Comparison of ENCODE assay signal across 20 cellular contexts in the genomic region with DNA sequence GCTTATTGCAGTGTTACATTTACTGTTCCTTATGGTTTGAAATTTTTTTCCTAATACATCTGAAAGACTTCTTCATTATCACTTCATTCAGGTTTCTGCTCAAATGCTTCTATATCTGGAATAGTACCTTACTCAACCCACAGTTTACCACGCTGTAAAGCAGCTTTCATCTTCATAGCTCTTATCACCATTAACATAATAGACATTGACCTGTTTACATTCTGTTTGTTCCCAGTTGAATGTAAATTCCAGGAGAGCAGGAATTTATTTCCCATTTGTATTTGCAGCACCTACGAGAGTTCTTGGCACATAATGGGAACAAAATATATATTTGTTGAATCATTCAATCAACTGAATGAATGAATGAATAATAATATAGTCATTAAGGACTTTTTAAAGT.
DNase-seq lines count a peak whose midpoint lies in the region; ATAC-seq, FAIRE-seq and TF ChIP-seq lines count a peak whose summit lies in the region.
"Had no signal": no experiment of that assay in that cellular context is flagged by ENCODE, and none has a peak within 500 bp of the region (broad histone marks: within the 10 kb centered on the region; RNA-seq: fewer than 3 reads in every experiment).

No MANE protein-coding gene starts in this region.

- DNase-seq in A549 (ENCODE audit: low read depth in 1 of 2, low spot score in 1 of 2) (no peak), GM23338 (ENCODE audit: low spot score) (no peak), hepatocyte (ENCODE audit: low spot score) (peak; percentile 5), midbrain (lab: John Stamatoyannopoulos, UW) (no peak), mucosa of descending colon (no peak)
- DNase-seq: ACHN; AML-193; C1 segment of cervical spinal cord; CD4-positive, alpha-beta memory T cell; COR-L47; DMS 273 treated with DMSO at 0.1 percent for 48 hours; DMS79; EL; GDM1; GOT3 had no signal

- TF ChIP-seq RAD21 in A549 (conservative IDR thresholded peaks at IDR 0.05 in 1 of 2, IDR thresholded peaks at IDR 0.05 in 1 of 2), result no peak

- H2AFZ ChIP-seq in ACC112 (ENCODE audit: low read length, unreplicated experiment) (peak overlapping the region; percentile 42), GM23338 (no peak overlapping the region), hepatocyte (no peak overlapping the region)

- H3K9me3 ChIP-seq in A549 (peaks cover 2% of the 10 kb centered on the region; the same call in 1 of the 3 replicates), hepatocyte (ENCODE audit: low read depth) (no peaks in the 10 kb centered on the region), mucosa of descending colon (no peaks in the 10 kb centered on the region)
- H3K9me3 ChIP-seq: HAP-1 had no signal

- H4K20me1 ChIP-seq in GM23338 (replicated peaks; ENCODE audit: insufficient read depth) (no peaks in the 10 kb centered on the region), hepatocyte (ENCODE audit: insufficient read depth, poor library complexity, severe bottlenecking) (no peaks in the 10 kb centered on the region)

- intact Hi-C loops in mucosa of descending colon (cut with DNase I, micrococcal nuclease), result no loop called here

- no peaks in the 10 kb centered on the region for H3K4me1 ChIP-seq in A549
- no peaks in the 10 kb centered on the region for H3K4me1 ChIP-seq in ACC112 (ENCODE audit: control insufficient read depth, insufficient read depth, low read length, unreplicated experiment)
- peaks cover 4% of the 10 kb centered on the region; the same call in 1 of the 2 replicates for H3K4me1 ChIP-seq in GM23338 (ENCODE audit: insufficient read depth)
- no peaks in the 10 kb centered on the region for H3K4me1 ChIP-seq in hepatocyte (ENCODE audit: insufficient read depth)
- no peaks in the 10 kb centered on the region for H3K4me1 ChIP-seq in mucosa of descending colon (ENCODE audit: low read depth)

- H3F3A ChIP-seq in GM23338 (replicated peaks; ENCODE audit: low read depth), result no peaks in the 10 kb centered on the region

- peaks cover 2% of the 10 kb centered on the region for H3K27me3 Mint-ChIP-seq in GM23338 (ENCODE audit: insufficient read depth, low read depth, poor library complexity)
- H3K27me3 Mint-ChIP-seq: CD4-positive, alpha-beta memory T cell had no signal

- H3K79me2 ChIP-seq in ACC112 (ENCODE audit: control insufficient read depth, insufficient read depth, low read length, unreplicated experiment), result no peaks in the 10 kb centered on the region
- no peaks in the 10 kb centered on the region for H3K79me2 ChIP-seq in GM23338 (replicated peaks; ENCODE audit: insufficient read depth)
- no peaks in the 10 kb centered on the region for H3K79me2 ChIP-seq in hepatocyte

- no peaks in the 10 kb centered on the region for H3K9me3 Mint-ChIP-seq in GM23338

- H3K27ac Mint-ChIP-seq in GM23338, result peak overlapping the region; percentile 25; the same call in 1 of the 2 replicates
- H3K27ac Mint-ChIP-seq: CD4-positive, alpha-beta memory T cell had no signal

- peak; percentile 77 for FAIRE-seq in A549 (lab: Jason Lieb, UNC)
- FAIRE-seq: GM12878, H54 had no signal

- H3K4me3 ChIP-seq in A549 (no peak overlapping the region), ACC112 (ENCODE audit: low read depth, low read length) (no peak overlapping the region), GM23338 (no peak overlapping the region), hepatocyte (no peak overlapping the region), mucosa of descending colon (no peak overlapping the region)
- H3K4me3 ChIP-seq: GM12878, HAP-1 had no signal

- H3K27me3 ChIP-seq in ACC112 (ENCODE audit: insufficient read depth, low read length) (no peaks in the 10 kb centered on the region), GM23338 (ENCODE audit: insufficient read depth) (no peaks in the 10 kb centered on the region), hepatocyte (no peaks in the 10 kb centered on the region)

- H3K4me3 Mint-ChIP-seq in GM23338, result no peak overlapping the region
- H3K4me3 Mint-ChIP-seq: CD4-positive, alpha-beta memory T cell had no signal

- POLR2A ChIA-PET in A549 (lab: Yijun Ruan, JAX), result no interaction called here

- no peaks in the 10 kb centered on the region for H3K36me3 Mint-ChIP-seq in GM23338 (ENCODE audit: low read depth)
- H3K36me3 Mint-ChIP-seq: CD4-positive, alpha-beta memory T cell had no signal

- H3K36me3 ChIP-seq in ACC112 (ENCODE audit: insufficient read depth, low read length) (no peaks in the 10 kb centered on the region), GM23338 (ENCODE audit: insufficient read depth) (no peaks in the 10 kb centered on the region), hepatocyte (replicated peaks; ENCODE audit: insufficient read depth, low read depth) (no peaks in the 10 kb centered on the region), mucosa of descending colon (ENCODE audit: low read depth) (no peaks in the 10 kb centered on the region)
- H3K36me3 ChIP-seq: HAP-1 had no signal

- no peak for TF ChIP-seq CTCF in A549 (IDR thresholded peaks at IDR 0.05)
- TF ChIP-seq CTCF in GM23338 (conservative IDR thresholded peaks at IDR 0.05; ENCODE audit: low read depth in 2 of 2), result no peak
- TF ChIP-seq CTCF in hepatocyte (IDR thresholded peaks at IDR 0.05; ENCODE audit: poor library complexity), result no peak
- no peak for TF ChIP-seq CTCF in mucosa of descending colon (IDR thresholded peaks at IDR 0.05)

- ATAC-seq in A549 (no peak), GM23338 (no peak), mucosa of descending colon (no peak), GM18868 (IDR thresholded peaks at IDR 0.05; ENCODE audit: unreplicated experiment) (no peak)
- ATAC-seq: GM12878 had no signal

- peaks cover 6% of the 10 kb centered on the region for H3K4me1 Mint-ChIP-seq in GM23338
- H3K4me1 Mint-ChIP-seq: CD4-positive, alpha-beta memory T cell had no signal

- no peak for TF ChIP-seq POLR2A in A549 (IDR thresholded peaks at IDR 0.05; ENCODE audit: low read length)

- WGBS in A549 (ENCODE audit: missing lambda C conversion rate), result 3% methylated on average over 2 of the region's 2 CpGs
- 36% methylated on average over 2 of the region's 2 CpGs for WGBS in hepatocyte (ENCODE audit: low lambda C conversion rate, missing lambda C conversion rate)

- no peak for TF ChIP-seq EP300 in A549 (IDR thresholded peaks at IDR 0.05)

- H3K27ac ChIP-seq in A549 (no peak overlapping the region), ACC112 (ENCODE audit: low read depth, low read length) (no peak overlapping the region), GM23338 (ENCODE audit: low read depth) (no peak overlapping the region), hepatocyte (no peak overlapping the region)

- CTCF ChIA-PET in A549 (lab: Yijun Ruan, JAX), result no interaction called here

- H3K4me2 ChIP-seq in A549 (no peak overlapping the region), GM23338 (no peak overlapping the region), hepatocyte (no peak overlapping the region)

- H3K9me2 ChIP-seq in GM23338 (ENCODE audit: insufficient read depth), result no peaks in the 10 kb centered on the region
- no peaks in the 10 kb centered on the region for H3K9me2 ChIP-seq in hepatocyte (replicated peaks; ENCODE audit: insufficient read depth)

TF ChIP-seq in A549, 52 proteins besides CTCF, POLR2A, EP300 and RAD21 (continues in another document):
- TF ChIP-seq, protein P1, sequence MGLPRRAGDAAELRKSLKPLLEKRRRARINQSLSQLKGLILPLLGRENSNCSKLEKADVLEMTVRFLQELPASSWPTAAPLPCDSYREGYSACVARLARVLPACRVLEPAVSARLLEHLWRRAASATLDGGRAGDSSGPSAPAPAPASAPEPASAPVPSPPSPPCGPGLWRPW (IDR thresholded peaks at IDR 0.05), result no peak
- no peak for TF ChIP-seq HOXA7 (CRISPR knock-in tag; IDR thresholded peaks at IDR 0.05)
- TF ChIP-seq, protein P2, sequence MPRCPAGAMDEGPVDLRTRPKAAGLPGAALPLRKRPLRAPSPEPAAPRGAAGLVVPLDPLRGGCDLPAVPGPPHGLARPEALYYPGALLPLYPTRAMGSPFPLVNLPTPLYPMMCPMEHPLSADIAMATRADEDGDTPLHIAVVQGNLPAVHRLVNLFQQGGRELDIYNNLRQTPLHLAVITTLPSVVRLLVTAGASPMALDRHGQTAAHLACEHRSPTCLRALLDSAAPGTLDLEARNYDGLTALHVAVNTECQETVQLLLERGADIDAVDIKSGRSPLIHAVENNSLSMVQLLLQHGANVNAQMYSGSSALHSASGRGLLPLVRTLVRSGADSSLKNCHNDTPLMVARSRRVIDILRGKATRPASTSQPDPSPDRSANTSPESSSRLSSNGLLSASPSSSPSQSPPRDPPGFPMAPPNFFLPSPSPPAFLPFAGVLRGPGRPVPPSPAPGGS (IDR thresholded peaks at IDR 0.05), result no peak
- TF ChIP-seq ZFP36 (IDR thresholded peaks at IDR 0.05; ENCODE audit: borderline replicate concordance, partially characterized antibody), result no peak
- no peak for TF ChIP-seq FOSL2 (IDR thresholded peaks at IDR 0.05)
- no peak for TF ChIP-seq FOSL2 (CRISPR knock-in tag; IDR thresholded peaks at IDR 0.05)
- TF ChIP-seq, protein P3, sequence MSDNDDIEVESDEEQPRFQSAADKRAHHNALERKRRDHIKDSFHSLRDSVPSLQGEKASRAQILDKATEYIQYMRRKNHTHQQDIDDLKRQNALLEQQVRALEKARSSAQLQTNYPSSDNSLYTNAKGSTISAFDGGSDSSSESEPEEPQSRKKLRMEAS (IDR thresholded peaks at IDR 0.05), result no peak
- no peak for TF ChIP-seq HDAC2 (IDR thresholded peaks at IDR 0.05)

TF ChIP-seq in GM23338, 12 proteins besides CTCF, POLR2A, EP300 and RAD21 (continues in another document):
- TF ChIP-seq POLR2AphosphoS5 (IDR thresholded peaks at IDR 0.05; ENCODE audit: low read depth) (no peak), STAT1 (IDR thresholded peaks at IDR 0.05; ENCODE audit: unreplicated experiment) (no peak), ZNF114 (CRISPR knock-in tag; IDR thresholded peaks at IDR 0.05) (no peak), EZH2phosphoT487 (IDR thresholded peaks at IDR 0.05; ENCODE audit: unreplicated experiment) (no peak), JUNB (IDR thresholded peaks at IDR 0.05; ENCODE audit: unreplicated experiment) (no peak), CREB1 (CRISPR knock-in tag; IDR thresholded peaks at IDR 0.05; ENCODE audit: low read depth) (no peak), ZNF331 (CRISPR knock-in tag; IDR thresholded peaks at IDR 0.05; ENCODE audit: low read depth) (no peak), EZH2 (IDR thresholded peaks at IDR 0.05; ENCODE audit: low read depth, unreplicated experiment) (no peak)
- TF ChIP-seq, protein P4, sequence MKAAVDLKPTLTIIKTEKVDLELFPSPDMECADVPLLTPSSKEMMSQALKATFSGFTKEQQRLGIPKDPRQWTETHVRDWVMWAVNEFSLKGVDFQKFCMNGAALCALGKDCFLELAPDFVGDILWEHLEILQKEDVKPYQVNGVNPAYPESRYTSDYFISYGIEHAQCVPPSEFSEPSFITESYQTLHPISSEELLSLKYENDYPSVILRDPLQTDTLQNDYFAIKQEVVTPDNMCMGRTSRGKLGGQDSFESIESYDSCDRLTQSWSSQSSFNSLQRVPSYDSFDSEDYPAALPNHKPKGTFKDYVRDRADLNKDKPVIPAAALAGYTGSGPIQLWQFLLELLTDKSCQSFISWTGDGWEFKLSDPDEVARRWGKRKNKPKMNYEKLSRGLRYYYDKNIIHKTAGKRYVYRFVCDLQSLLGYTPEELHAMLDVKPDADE (IDR thresholded peaks at IDR 0.05), result no peak
